Comparison of ENCODE assay signal across 27 cellular contexts in genomic region chr2:66885775-66886402, GRCh38.
DNase-seq lines count a peak whose midpoint lies in the region; ATAC-seq and TF ChIP-seq lines count a peak whose summit lies in the region.
"Had no signal": no experiment of that assay in that cellular context is flagged by ENCODE, and none has a peak within 500 bp of the region (broad histone marks: within the 10 kb centered on the region; RNA-seq: fewer than 3 reads in every experiment).

No MANE protein-coding gene starts in this region.

- H3K27me3 ChIP-seq in mammary epithelial cell (ENCODE audit: insufficient read depth, low read length) (no peaks in the 10 kb centered on the region), rectal smooth muscle tissue (ENCODE audit: control insufficient read depth, insufficient read depth, low read length) (no peaks in the 10 kb centered on the region)

- POLR2A ChIA-PET in MCF 10A (lab: Yijun Ruan, JAX) = no interaction called here

- TF ChIP-seq CTCF in MCF 10A (IDR thresholded peaks at IDR 0.05; ENCODE audit: unreplicated experiment) (no peak), mammary epithelial cell (conservative IDR thresholded peaks at IDR 0.05 in 1 of 2, IDR thresholded peaks at IDR 0.05 in 1 of 2; ENCODE audit: extremely low read depth in 1 of 2, insufficient read depth in 1 of 2, low read depth in 1 of 2, low read length in 2 of 2) (no peak), fibroblast of mammary gland (conservative IDR thresholded peaks at IDR 0.05; ENCODE audit: control insufficient read depth, insufficient read depth, low read depth, low read length) (no peak), mesothelial cell of epicardium (IDR thresholded peaks at IDR 0.05; ENCODE audit: unreplicated experiment) (no peak)

- H3K4me1 Mint-ChIP-seq in MCF 10A (ENCODE audit: insufficient read depth, unreplicated experiment) = peaks cover 33% of the 10 kb centered on the region
- H3K4me1 Mint-ChIP-seq in mesothelial cell of epicardium = peaks cover 24% of the 10 kb centered on the region
- H3K4me1 Mint-ChIP-seq: B cell had no signal

- intact Hi-C loops in MCF 10A (cut with micrococcal nuclease) = no loop called here
- intact Hi-C loops in mammary epithelial cell (cut with micrococcal nuclease) = no loop called here

- H3K4me1 ChIP-seq in mammary epithelial cell (ENCODE audit: insufficient read depth, low read length) (peaks cover 11% of the 10 kb centered on the region), rectal smooth muscle tissue (ENCODE audit: control insufficient read depth, insufficient read depth, low read length) (peaks cover 19% of the 10 kb centered on the region)
- H3K4me1 ChIP-seq: SJCRH30 had no signal

- BruUV-seq in MCF 10A (replicated peaks; lab: Mats Ljungman, UMichigan) (no TSS peak), mammary epithelial cell (replicated peaks; lab: Mats Ljungman, UMichigan) (no TSS peak)

- no peaks in the 10 kb centered on the region for H3K36me3 Mint-ChIP-seq in MCF 10A (ENCODE audit: insufficient read depth, unreplicated experiment)
- H3K36me3 Mint-ChIP-seq in mesothelial cell of epicardium = peaks cover 15% of the 10 kb centered on the region
- H3K36me3 Mint-ChIP-seq: CD8-positive, alpha-beta T cell had no signal

- DNase-seq in MCF 10A (ENCODE audit: unreplicated experiment) (no peak), mammary epithelial cell (no peak), fibroblast of mammary gland (ENCODE audit: low read depth) (peak; percentile 31), mesothelial cell of epicardium (ENCODE audit: low spot score in 2 of 2, unreplicated experiment in 2 of 2) (no peak)
- no peak for DNase-seq in activated T-cell treated with anti-CD3 and anti-CD28 coated beads, Interleukin-2, amount 50 U/mL, for 48 hours
- DNase-seq: Caco-2; CD8-positive, alpha-beta T cell; EL; GDM1; NCI-H1105; NCI-H146; NCI-H1930; NCI-H2107; NCI-H526; NCI-H82; NK-92 treated with Interleukin-12 subunit alpha and Interleukin-12 subunit beta, amount 100 ng/mL, for 24 hours; PC-9; SJCRH30 had no signal

- H3K4me2 ChIP-seq in mammary epithelial cell (ENCODE audit: insufficient read depth, low read depth, low read length) = no peak overlapping the region
- H3K4me2 ChIP-seq: PC-9 had no signal

- no peak for ATAC-seq in GM19397 (IDR thresholded peaks at IDR 0.05; ENCODE audit: unreplicated experiment)
- ATAC-seq: CD8-positive, alpha-beta T cell; GM12878; HCT116; Right ventricle myocardium inferior had no signal

- H3K27ac Mint-ChIP-seq in MCF 10A (ENCODE audit: low read depth, unreplicated experiment) (peak overlapping the region; percentile 59), mesothelial cell of epicardium (no peak overlapping the region)
- H3K27ac Mint-ChIP-seq: B cell; CD8-positive, alpha-beta T cell had no signal

- H2AFZ ChIP-seq in mammary epithelial cell (ENCODE audit: low read depth, low read length) = no peak overlapping the region
- H2AFZ ChIP-seq: PC-9 had no signal

- H3K9me3 ChIP-seq in mammary epithelial cell (replicated peaks; ENCODE audit: insufficient read depth, low read length) = peaks cover 2% of the 10 kb centered on the region
- H3K9me3 ChIP-seq: Caco-2, SJCRH30 had no signal

- in situ Hi-C loops in mammary epithelial cell (cut with MboI; ENCODE audit: low sequenced_read_pairs in 2 of 2) = no loop called here

- no peak overlapping the region for H3K4me3 ChIP-seq in mammary epithelial cell (replicated peaks in 1 of 3; ENCODE audit: insufficient read depth in 1 of 3, low read depth in 2 of 3, low read length in 3 of 3)
- H3K4me3 ChIP-seq in fibroblast of mammary gland (ENCODE audit: control insufficient read depth, low read depth, low read length) = no peak overlapping the region
- H3K4me3 ChIP-seq in rectal smooth muscle tissue (ENCODE audit: low read length) = no peak overlapping the region
- H3K4me3 ChIP-seq: GM12878, PC-9, SJCRH30 had no signal

- H3K9me3 Mint-ChIP-seq in MCF 10A (ENCODE audit: unreplicated experiment) = peaks cover 8% of the 10 kb centered on the region
- peaks cover 25% of the 10 kb centered on the region for H3K9me3 Mint-ChIP-seq in mesothelial cell of epicardium

- 81% methylated on average over 2 of the region's 2 CpGs for WGBS in mammary epithelial cell (ENCODE audit: low coverage, missing lambda C conversion rate)

- H3K36me3 ChIP-seq in mammary epithelial cell (ENCODE audit: insufficient read depth, low read length) = no peaks in the 10 kb centered on the region
- no peaks in the 10 kb centered on the region for H3K36me3 ChIP-seq in rectal smooth muscle tissue (ENCODE audit: control insufficient read depth, insufficient read depth, low read length)
- H3K36me3 ChIP-seq: SJCRH30 had no signal

- no peak overlapping the region for H3K9ac ChIP-seq in mammary epithelial cell (ENCODE audit: insufficient read depth, low read length)
- H3K9ac ChIP-seq in rectal smooth muscle tissue (ENCODE audit: low read length) = no peak overlapping the region

- H3K27ac ChIP-seq in mammary epithelial cell (ENCODE audit: insufficient read depth, low read depth, low read length) (no peak overlapping the region), rectal smooth muscle tissue (ENCODE audit: low read depth, low read length) (peak overlapping the region; percentile 63)
- H3K27ac ChIP-seq: 22Rv1, C4-2B, HL-60, PC-9, SJCRH30 had no signal

- H3K27me3 Mint-ChIP-seq in MCF 10A (ENCODE audit: insufficient read depth, unreplicated experiment) = no peaks in the 10 kb centered on the region
- H3K27me3 Mint-ChIP-seq in mesothelial cell of epicardium (ENCODE audit: low read depth) = no peaks in the 10 kb centered on the region
- H3K27me3 Mint-ChIP-seq: B cell had no signal

- CTCF ChIA-PET in MCF 10A (lab: Yijun Ruan, JAX) (no interaction called here), mammary epithelial cell (lab: Charles Lee; ENCODE audit: low non-redundant PET) (no interaction called here)

- H4K20me1 ChIP-seq in mammary epithelial cell (ENCODE audit: insufficient read depth, low read length) = no peaks in the 10 kb centered on the region

- no peaks in the 10 kb centered on the region for H3K79me2 ChIP-seq in mammary epithelial cell (ENCODE audit: insufficient read depth, low read length)

- dilution Hi-C loops in mammary epithelial cell (cut with HindIII; ENCODE audit: low sequenced_read_pairs) = no loop called here

- H3K4me3 Mint-ChIP-seq in MCF 10A (ENCODE audit: unreplicated experiment) (no peak overlapping the region), mesothelial cell of epicardium (no peak overlapping the region)
- H3K4me3 Mint-ChIP-seq: B cell; CD8-positive, alpha-beta T cell had no signal
